Comparison of ENCODE assay signal across 8 cellular contexts in genomic region chr10:69567920-69568319, GRCh38. TPM values are rescaled to one million over a fixed set of nuclear protein-coding genes. Genes with fewer than 3 reads are reported as not detected.
DNase-seq lines count a peak whose midpoint lies in the region; ATAC-seq, FAIRE-seq and TF ChIP-seq lines count a peak whose summit lies in the region.

No MANE protein-coding gene starts in this region.

- FAIRE-seq in K562 (lab: Jason Lieb, UNC) (peak; percentile 88), GM12891 (lab: Jason Lieb, UNC) (no peak)

- TF ChIP-seq EP300 in K562 (IDR thresholded peaks at IDR 0.05; ENCODE audit: low read length), result no peak

- in situ Hi-C loops in K562 (cut with MboI), result no loop called here

- peak; percentile 93 for ATAC-seq in K562
- ATAC-seq in left lung, result peak; percentile 81
- no peak for ATAC-seq in GM21737 (IDR thresholded peaks at IDR 0.05; ENCODE audit: unreplicated experiment)
- ATAC-seq in GM18868 (IDR thresholded peaks at IDR 0.05; ENCODE audit: unreplicated experiment), result no peak
- ATAC-seq in GM21390 (IDR thresholded peaks at IDR 0.05; ENCODE audit: unreplicated experiment), result no peak

- peak; percentile 6 for DNase-seq in AG04450 (ENCODE audit: low read depth, low spot score)
- peak; percentile 45 for DNase-seq in HuH-7 (ENCODE audit: low spot score)
- peak; percentile 22 to 70 (median 54) for DNase-seq in K562 (ENCODE audit: extremely low read depth in 1 of 4, low spot score in 3 of 4)
- DNase-seq in left lung, result no peak
- no peak for DNase-seq in GM12891 (ENCODE audit: insufficient read length, low spot score)

- TF ChIP-seq RAD21 in K562 (CRISPR knock-in tag; conservative IDR thresholded peaks at IDR 0.05 in 1 of 2, IDR thresholded peaks at IDR 0.05 in 1 of 2), result no peak

- H2AFZ ChIP-seq in K562 (ENCODE audit: low read depth, low read length), result no peak overlapping the region

- no peaks in the 10 kb centered on the region for H3K79me2 ChIP-seq in K562 (ENCODE audit: control insufficient read depth, insufficient read depth, low read length)

- intact Hi-C loops in K562 (cut with micrococcal nuclease) (no loop called here), left lung (cut with DNase I) (no loop called here)

- H3K9me1 ChIP-seq in K562 (ENCODE audit: control insufficient read depth, insufficient read depth, low read length), result no peaks in the 10 kb centered on the region

- no peak overlapping the region for H3K4me3 ChIP-seq in AG04450 (ENCODE audit: low read depth, low read length)
- no peak overlapping the region for H3K4me3 ChIP-seq in K562
- H3K4me3 ChIP-seq in left lung, result no peak overlapping the region

- H3K27me3 ChIP-seq in AG04450 (ENCODE audit: control insufficient read depth, insufficient read depth, low read length) (peaks cover 63% of the 10 kb centered on the region), K562 (ENCODE audit: control insufficient read depth in 2 of 2, insufficient read depth in 2 of 2, low read length in 2 of 2) (peaks cover 33 to 49% of the 10 kb centered on the region in 2 experiments), left lung (peaks cover 60 to 94% of the 10 kb centered on the region in 2 donors)

- H3K4me2 ChIP-seq in K562 (ENCODE audit: insufficient read depth, low read length), result no peak overlapping the region

- peaks cover 14% of the 10 kb centered on the region; the same call in 1 of the 2 replicates for H4K20me1 ChIP-seq in K562 (replicated peaks; ENCODE audit: control insufficient read depth, insufficient read depth, low read length)

- CTCF ChIA-PET in AG04450 (lab: Charles Lee) (no interaction called here), K562 (lab: Yijun Ruan, JAX; ENCODE audit: low intra/inter-chr PET ratio) (no interaction called here)

- H3K36me3 ChIP-seq in K562 (ENCODE audit: control insufficient read depth, insufficient read depth, low read length) (no peaks in the 10 kb centered on the region), left lung (no peaks in the 10 kb centered on the region)

- no peak for TF ChIP-seq POLR2A in K562 (conservative IDR thresholded peaks at IDR 0.05)
- TF ChIP-seq POLR2A in GM12891 (IDR thresholded peaks at IDR 0.05; ENCODE audit: low read depth, low read length), result no peak

- TF ChIP-seq CTCF in AG04450 (IDR thresholded peaks at IDR 0.05; ENCODE audit: low read depth, low read length) (no peak), K562 (IDR thresholded peaks at IDR 0.05 in 2 of 3, conservative IDR thresholded peaks at IDR 0.05 in 1 of 3; ENCODE audit: insufficient read depth in 2 of 3, low read depth in 1 of 3, low read length in 3 of 3) (no peak), left lung (IDR thresholded peaks at IDR 0.05) (no peak)

- peaks cover 0 to 9% of the 10 kb centered on the region in 2 experiments; a peak in 1 of 5 replicates for H3K4me1 ChIP-seq in K562 (replicated peaks in 1 of 2; ENCODE audit: control insufficient read depth in 2 of 2, insufficient read depth in 2 of 2, low read length in 2 of 2)
- peaks cover 3 to 10% of the 10 kb centered on the region in 2 donors for H3K4me1 ChIP-seq in left lung

- H3K27ac ChIP-seq in AG04450 (ENCODE audit: low read depth, low read length) (no peak overlapping the region), K562 (ENCODE audit: extremely low read depth, low read depth, low read length) (no peak overlapping the region), left lung (no peak overlapping the region)

- H3K9ac ChIP-seq in K562 (ENCODE audit: insufficient read depth in 1 of 2, low read depth in 2 of 2, low read length in 2 of 2), result no peak overlapping the region

- no TSS peak for BruUV-seq in K562 (replicated peaks; lab: Mats Ljungman, UMichigan)

- H3K9me3 ChIP-seq in AG04450 (ENCODE audit: control insufficient read depth, insufficient read depth, low read length) (peaks cover 7% of the 10 kb centered on the region; the same call in 1 of the 2 replicates), K562 (replicated peaks; ENCODE audit: control insufficient read depth, insufficient read depth, low read depth, low read length) (no peaks in the 10 kb centered on the region), left lung (no peaks in the 10 kb centered on the region)

- WGBS in K562 (ENCODE audit: insufficient coverage, low coverage, missing lambda C conversion rate), result 4% methylated on average over 15 of the region's 15 CpGs

- POLR2A ChIA-PET in AG04450 (lab: Yijun Ruan, JAX) (no interaction called here), K562 (lab: Yijun Ruan, JAX) (interaction anchor here (0.7 to 1.3 kb wide), 3 partner anchors 21 to 146 kb away, joined by 3 to 5 read pairs (median 3); no protein-coding TSS in a partner anchor)

TF ChIP-seq in K562, 482 proteins besides CTCF, POLR2A, EP300 and RAD21 (continues in another document):
- TF ChIP-seq NR4A1 (CRISPR knock-in tag; IDR thresholded peaks at IDR 0.05) (no peak), NR4A1 (tag; IDR thresholded peaks at IDR 0.05) (no peak), KDM1A (IDR thresholded peaks at IDR 0.05) (no peak)
- TF ChIP-seq, protein P1, sequence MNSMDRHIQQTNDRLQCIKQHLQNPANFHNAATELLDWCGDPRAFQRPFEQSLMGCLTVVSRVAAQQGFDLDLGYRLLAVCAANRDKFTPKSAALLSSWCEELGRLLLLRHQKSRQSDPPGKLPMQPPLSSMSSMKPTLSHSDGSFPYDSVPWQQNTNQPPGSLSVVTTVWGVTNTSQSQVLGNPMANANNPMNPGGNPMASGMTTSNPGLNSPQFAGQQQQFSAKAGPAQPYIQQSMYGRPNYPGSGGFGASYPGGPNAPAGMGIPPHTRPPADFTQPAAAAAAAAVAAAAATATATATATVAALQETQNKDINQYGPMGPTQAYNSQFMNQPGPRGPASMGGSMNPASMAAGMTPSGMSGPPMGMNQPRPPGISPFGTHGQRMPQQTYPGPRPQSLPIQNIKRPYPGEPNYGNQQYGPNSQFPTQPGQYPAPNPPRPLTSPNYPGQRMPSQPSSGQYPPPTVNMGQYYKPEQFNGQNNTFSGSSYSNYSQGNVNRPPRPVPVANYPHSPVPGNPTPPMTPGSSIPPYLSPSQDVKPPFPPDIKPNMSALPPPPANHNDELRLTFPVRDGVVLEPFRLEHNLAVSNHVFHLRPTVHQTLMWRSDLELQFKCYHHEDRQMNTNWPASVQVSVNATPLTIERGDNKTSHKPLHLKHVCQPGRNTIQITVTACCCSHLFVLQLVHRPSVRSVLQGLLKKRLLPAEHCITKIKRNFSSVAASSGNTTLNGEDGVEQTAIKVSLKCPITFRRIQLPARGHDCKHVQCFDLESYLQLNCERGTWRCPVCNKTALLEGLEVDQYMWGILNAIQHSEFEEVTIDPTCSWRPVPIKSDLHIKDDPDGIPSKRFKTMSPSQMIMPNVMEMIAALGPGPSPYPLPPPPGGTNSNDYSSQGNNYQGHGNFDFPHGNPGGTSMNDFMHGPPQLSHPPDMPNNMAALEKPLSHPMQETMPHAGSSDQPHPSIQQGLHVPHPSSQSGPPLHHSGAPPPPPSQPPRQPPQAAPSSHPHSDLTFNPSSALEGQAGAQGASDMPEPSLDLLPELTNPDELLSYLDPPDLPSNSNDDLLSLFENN (IDR thresholded peaks at IDR 0.05; ENCODE audit: low read depth in 2 of 2, low read length in 2 of 2), result no peak

TF ChIP-seq in GM12891, 5 proteins besides CTCF, POLR2A, EP300 and RAD21:
- TF ChIP-seq POLR2AphosphoS5 (IDR thresholded peaks at IDR 0.05; ENCODE audit: low read depth, low read length), result no peak
- no peak for TF ChIP-seq TAF1 (IDR thresholded peaks at IDR 0.05; ENCODE audit: low read depth, low read length)
- TF ChIP-seq POU2F2 (IDR thresholded peaks at IDR 0.05; ENCODE audit: low read depth, low read length), result no peak
- TF ChIP-seq SPI1 (IDR thresholded peaks at IDR 0.05; ENCODE audit: low read depth, low read length), result no peak
- TF ChIP-seq PAX5 (IDR thresholded peaks at IDR 0.05; ENCODE audit: insufficient read depth, low read length, severe bottlenecking), result no peak

RNA-seq across cellular contexts. Expression of gene NEUROG3, which starts 5.3 kb away (rescaled TPM):
- polyA plus RNA-seq in AG04450 (2011; rRNA removed) (not detected in 2 replicates), K562 (2011; rRNA removed) (not detected in 2 replicates), K562 (2014; fragmentation: Illumina TruSeq; extraction: Trizol) (not detected in 2 replicates), K562 (2014; fragmentation: Nextera tagmentation; extraction: Ambion mirVana) (not detected), K562 (2014; rRNA removed) (not detected in 2 replicates)
- polyA minus RNA-seq in AG04450 (2011; rRNA and poly(A)+ RNA removed), result not detected in 2 replicates
- not detected in 2 replicates for total RNA-seq in K562 (2011; cell fraction: chromatin; rRNA removed; ENCODE audit: low replicate concordance)
- not detected in 2 replicates for total RNA-seq in K562 (2011; cell fraction: nucleolus; rRNA removed)
- not detected in 2 replicates for total RNA-seq in K562 (2011; cell fraction: nucleoplasm; rRNA removed)
- total RNA-seq in K562 (2014; rRNA removed) (not detected in 2 replicates), K562 (2014; rRNA removed; fragmentation: Illumina TruSeq; extraction: Trizol) (not detected in 2 replicates), K562 (2015; rRNA removed; fragmentation: Illumina TruSeq; extraction: Trizol) (not detected in 2 replicates), K562 (2021) (not detected in 2 replicates), left lung (not detected)
- not detected in 2 replicates for polyA plus RNA-seq in K562 (2011; cell fraction: cytosol; rRNA removed)
- polyA plus RNA-seq in K562 (2011; cell fraction: nucleus; rRNA removed), result not detected in 2 replicates
- not detected in 2 replicates for polyA plus RNA-seq in K562 (2012)
- polyA minus RNA-seq in K562 (2011; rRNA and poly(A)+ RNA removed), result not detected in 2 replicates
- not detected in 2 replicates for polyA minus RNA-seq in K562 (2011; cell fraction: cytosol; rRNA and poly(A)+ RNA removed)
- polyA minus RNA-seq in K562 (2011; cell fraction: nucleus; rRNA and poly(A)+ RNA removed), result not detected in 2 replicates
- not detected for polyA plus RNA-seq in GM12891 (2012; ENCODE audit: low read depth, missing spikeins)

Comparison
In these comparisons a context has a peak if more than half of its experiments do, and no peak if none do; other contexts are left out.
1. DNase-seq: peak in AG04450 (single experiment), HuH-7 (single experiment) and K562 (4 of 4); none in left lung (0 of 2) and GM12891 (single experiment).
2. ATAC-seq: peak in K562 (single experiment) and left lung (single experiment); none in GM21737 (single experiment), GM18868 (single experiment) and GM21390 (single experiment).